ENCODE assay signal across 1 cellular context in the genomic region with DNA sequence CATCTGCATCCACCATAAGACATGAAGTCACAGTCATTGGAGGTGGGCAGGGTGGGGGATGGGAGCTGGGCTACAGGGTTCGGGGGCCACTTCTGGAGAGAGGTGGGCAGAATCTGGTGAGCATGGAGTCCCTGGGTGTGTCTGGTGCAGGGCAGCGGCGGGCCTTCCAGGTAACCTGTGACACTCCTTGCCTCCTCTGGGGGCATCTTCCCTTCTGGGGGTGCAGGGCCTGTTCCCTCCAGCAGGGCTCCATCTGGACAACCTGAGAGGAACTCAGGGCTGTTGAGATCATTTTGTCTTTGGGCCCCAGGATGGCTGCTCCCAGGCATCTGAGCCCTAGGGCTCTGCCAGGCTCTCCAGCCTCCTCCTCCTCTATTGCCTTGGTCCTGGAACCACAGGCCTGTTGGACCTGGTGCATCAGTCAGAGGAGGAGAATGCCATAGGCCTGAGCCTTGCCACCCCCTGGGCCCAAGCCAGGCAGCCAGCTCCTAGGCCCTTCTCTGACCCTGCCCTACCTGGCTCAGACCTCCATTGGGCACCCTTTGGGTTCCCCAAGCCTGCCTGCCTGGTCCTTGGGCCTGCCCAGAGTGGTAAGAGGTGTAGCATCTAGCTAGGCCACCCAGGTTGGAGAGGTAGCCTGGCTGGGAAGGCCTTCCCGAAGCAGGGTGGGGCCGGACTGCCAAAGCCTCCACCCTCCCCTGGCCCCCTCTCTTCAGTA.
TF ChIP-seq lines count a peak whose summit lies in the region.

No MANE protein-coding gene starts in this region.

TF ChIP-seq in IMR-90, 13 proteins besides CTCF, POLR2A, EP300 and RAD21:
- TF ChIP-seq MXI1 (IDR thresholded peaks at IDR 0.05; ENCODE audit: borderline replicate concordance, low read depth, low read length) (no peak), CEBPB (IDR thresholded peaks at IDR 0.05; ENCODE audit: low read depth, low read length) (no peak), RFX5 (IDR thresholded peaks at IDR 0.05; ENCODE audit: low read depth, low read length) (no peak), CHD1 (IDR thresholded peaks at IDR 0.05; ENCODE audit: low read depth, low read length) (no peak), FOS (IDR thresholded peaks at IDR 0.05; ENCODE audit: low read depth, low read length) (no peak), MAZ (IDR thresholded peaks at IDR 0.05; ENCODE audit: borderline replicate concordance, low read depth, low read length) (no peak), NFE2L2 (IDR thresholded peaks at IDR 0.05; ENCODE audit: low read depth, low read length) (no peak)
- TF ChIP-seq, protein P1, sequence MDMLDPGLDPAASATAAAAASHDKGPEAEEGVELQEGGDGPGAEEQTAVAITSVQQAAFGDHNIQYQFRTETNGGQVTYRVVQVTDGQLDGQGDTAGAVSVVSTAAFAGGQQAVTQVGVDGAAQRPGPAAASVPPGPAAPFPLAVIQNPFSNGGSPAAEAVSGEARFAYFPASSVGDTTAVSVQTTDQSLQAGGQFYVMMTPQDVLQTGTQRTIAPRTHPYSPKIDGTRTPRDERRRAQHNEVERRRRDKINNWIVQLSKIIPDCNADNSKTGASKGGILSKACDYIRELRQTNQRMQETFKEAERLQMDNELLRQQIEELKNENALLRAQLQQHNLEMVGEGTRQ (IDR thresholded peaks at IDR 0.05; ENCODE audit: low read depth, low read length), result no peak
- TF ChIP-seq, protein P2, sequence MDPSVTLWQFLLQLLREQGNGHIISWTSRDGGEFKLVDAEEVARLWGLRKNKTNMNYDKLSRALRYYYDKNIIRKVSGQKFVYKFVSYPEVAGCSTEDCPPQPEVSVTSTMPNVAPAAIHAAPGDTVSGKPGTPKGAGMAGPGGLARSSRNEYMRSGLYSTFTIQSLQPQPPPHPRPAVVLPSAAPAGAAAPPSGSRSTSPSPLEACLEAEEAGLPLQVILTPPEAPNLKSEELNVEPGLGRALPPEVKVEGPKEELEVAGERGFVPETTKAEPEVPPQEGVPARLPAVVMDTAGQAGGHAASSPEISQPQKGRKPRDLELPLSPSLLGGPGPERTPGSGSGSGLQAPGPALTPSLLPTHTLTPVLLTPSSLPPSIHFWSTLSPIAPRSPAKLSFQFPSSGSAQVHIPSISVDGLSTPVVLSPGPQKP (IDR thresholded peaks at IDR 0.05; ENCODE audit: borderline replicate concordance, low read depth, low read length), result no peak
